1 cellular context compared by ENCODE assay signal in the genomic region with DNA sequence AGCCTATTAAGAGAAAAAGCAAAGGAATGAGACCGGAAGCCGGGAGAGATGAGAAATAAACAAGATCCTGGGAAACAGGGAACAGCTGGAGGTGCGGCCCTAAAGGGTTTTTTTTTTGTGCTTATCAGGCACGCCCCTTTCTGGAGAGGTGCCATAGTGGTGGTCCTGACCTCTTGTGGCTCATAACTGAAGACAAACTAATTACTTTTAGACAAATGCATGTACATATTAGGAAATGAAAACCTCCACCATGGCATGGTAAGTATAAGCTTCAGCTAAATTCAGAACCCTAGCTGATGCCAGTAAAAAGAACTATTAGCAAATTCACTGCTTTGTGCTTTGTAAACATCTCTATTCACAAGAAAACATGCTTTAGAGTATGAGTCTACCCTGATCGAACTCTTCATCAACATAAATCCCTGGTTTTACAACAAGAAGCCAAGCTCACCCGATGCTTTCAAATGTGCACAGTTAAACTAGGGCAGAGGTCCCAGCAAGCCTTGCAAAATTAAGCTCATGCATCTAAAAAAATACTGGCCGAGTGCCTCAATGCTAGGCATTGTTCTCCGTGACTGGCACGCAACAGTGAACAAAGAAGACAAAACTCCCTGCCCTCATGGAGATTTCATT.
TF ChIP-seq lines count a peak whose summit lies in the region.

No MANE protein-coding gene starts in this region.

TF ChIP-seq in GM23338, 12 proteins besides CTCF, POLR2A, EP300 and RAD21:
- TF ChIP-seq, protein P1, sequence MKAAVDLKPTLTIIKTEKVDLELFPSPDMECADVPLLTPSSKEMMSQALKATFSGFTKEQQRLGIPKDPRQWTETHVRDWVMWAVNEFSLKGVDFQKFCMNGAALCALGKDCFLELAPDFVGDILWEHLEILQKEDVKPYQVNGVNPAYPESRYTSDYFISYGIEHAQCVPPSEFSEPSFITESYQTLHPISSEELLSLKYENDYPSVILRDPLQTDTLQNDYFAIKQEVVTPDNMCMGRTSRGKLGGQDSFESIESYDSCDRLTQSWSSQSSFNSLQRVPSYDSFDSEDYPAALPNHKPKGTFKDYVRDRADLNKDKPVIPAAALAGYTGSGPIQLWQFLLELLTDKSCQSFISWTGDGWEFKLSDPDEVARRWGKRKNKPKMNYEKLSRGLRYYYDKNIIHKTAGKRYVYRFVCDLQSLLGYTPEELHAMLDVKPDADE (IDR thresholded peaks at IDR 0.05): no peak
- TF ChIP-seq EZH2 (IDR thresholded peaks at IDR 0.05; ENCODE audit: low read depth, unreplicated experiment) (no peak), JUNB (IDR thresholded peaks at IDR 0.05; ENCODE audit: unreplicated experiment) (no peak), ZNF331 (CRISPR knock-in tag; IDR thresholded peaks at IDR 0.05; ENCODE audit: low read depth) (no peak), POLR2AphosphoS5 (IDR thresholded peaks at IDR 0.05; ENCODE audit: low read depth) (no peak), ZNF114 (CRISPR knock-in tag; IDR thresholded peaks at IDR 0.05) (no peak), CREB1 (CRISPR knock-in tag; IDR thresholded peaks at IDR 0.05; ENCODE audit: low read depth) (no peak), NANOG (IDR thresholded peaks at IDR 0.05; ENCODE audit: borderline replicate concordance) (no peak), EZH2phosphoT487 (IDR thresholded peaks at IDR 0.05; ENCODE audit: unreplicated experiment) (no peak), STAT1 (IDR thresholded peaks at IDR 0.05; ENCODE audit: unreplicated experiment) (no peak)
- TF ChIP-seq, protein P2, sequence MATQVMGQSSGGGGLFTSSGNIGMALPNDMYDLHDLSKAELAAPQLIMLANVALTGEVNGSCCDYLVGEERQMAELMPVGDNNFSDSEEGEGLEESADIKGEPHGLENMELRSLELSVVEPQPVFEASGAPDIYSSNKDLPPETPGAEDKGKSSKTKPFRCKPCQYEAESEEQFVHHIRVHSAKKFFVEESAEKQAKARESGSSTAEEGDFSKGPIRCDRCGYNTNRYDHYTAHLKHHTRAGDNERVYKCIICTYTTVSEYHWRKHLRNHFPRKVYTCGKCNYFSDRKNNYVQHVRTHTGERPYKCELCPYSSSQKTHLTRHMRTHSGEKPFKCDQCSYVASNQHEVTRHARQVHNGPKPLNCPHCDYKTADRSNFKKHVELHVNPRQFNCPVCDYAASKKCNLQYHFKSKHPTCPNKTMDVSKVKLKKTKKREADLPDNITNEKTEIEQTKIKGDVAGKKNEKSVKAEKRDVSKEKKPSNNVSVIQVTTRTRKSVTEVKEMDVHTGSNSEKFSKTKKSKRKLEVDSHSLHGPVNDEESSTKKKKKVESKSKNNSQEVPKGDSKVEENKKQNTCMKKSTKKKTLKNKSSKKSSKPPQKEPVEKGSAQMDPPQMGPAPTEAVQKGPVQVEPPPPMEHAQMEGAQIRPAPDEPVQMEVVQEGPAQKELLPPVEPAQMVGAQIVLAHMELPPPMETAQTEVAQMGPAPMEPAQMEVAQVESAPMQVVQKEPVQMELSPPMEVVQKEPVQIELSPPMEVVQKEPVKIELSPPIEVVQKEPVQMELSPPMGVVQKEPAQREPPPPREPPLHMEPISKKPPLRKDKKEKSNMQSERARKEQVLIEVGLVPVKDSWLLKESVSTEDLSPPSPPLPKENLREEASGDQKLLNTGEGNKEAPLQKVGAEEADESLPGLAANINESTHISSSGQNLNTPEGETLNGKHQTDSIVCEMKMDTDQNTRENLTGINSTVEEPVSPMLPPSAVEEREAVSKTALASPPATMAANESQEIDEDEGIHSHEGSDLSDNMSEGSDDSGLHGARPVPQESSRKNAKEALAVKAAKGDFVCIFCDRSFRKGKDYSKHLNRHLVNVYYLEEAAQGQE (IDR thresholded peaks at IDR 0.05; ENCODE audit: unreplicated experiment): no peak
- TF ChIP-seq, protein P3, sequence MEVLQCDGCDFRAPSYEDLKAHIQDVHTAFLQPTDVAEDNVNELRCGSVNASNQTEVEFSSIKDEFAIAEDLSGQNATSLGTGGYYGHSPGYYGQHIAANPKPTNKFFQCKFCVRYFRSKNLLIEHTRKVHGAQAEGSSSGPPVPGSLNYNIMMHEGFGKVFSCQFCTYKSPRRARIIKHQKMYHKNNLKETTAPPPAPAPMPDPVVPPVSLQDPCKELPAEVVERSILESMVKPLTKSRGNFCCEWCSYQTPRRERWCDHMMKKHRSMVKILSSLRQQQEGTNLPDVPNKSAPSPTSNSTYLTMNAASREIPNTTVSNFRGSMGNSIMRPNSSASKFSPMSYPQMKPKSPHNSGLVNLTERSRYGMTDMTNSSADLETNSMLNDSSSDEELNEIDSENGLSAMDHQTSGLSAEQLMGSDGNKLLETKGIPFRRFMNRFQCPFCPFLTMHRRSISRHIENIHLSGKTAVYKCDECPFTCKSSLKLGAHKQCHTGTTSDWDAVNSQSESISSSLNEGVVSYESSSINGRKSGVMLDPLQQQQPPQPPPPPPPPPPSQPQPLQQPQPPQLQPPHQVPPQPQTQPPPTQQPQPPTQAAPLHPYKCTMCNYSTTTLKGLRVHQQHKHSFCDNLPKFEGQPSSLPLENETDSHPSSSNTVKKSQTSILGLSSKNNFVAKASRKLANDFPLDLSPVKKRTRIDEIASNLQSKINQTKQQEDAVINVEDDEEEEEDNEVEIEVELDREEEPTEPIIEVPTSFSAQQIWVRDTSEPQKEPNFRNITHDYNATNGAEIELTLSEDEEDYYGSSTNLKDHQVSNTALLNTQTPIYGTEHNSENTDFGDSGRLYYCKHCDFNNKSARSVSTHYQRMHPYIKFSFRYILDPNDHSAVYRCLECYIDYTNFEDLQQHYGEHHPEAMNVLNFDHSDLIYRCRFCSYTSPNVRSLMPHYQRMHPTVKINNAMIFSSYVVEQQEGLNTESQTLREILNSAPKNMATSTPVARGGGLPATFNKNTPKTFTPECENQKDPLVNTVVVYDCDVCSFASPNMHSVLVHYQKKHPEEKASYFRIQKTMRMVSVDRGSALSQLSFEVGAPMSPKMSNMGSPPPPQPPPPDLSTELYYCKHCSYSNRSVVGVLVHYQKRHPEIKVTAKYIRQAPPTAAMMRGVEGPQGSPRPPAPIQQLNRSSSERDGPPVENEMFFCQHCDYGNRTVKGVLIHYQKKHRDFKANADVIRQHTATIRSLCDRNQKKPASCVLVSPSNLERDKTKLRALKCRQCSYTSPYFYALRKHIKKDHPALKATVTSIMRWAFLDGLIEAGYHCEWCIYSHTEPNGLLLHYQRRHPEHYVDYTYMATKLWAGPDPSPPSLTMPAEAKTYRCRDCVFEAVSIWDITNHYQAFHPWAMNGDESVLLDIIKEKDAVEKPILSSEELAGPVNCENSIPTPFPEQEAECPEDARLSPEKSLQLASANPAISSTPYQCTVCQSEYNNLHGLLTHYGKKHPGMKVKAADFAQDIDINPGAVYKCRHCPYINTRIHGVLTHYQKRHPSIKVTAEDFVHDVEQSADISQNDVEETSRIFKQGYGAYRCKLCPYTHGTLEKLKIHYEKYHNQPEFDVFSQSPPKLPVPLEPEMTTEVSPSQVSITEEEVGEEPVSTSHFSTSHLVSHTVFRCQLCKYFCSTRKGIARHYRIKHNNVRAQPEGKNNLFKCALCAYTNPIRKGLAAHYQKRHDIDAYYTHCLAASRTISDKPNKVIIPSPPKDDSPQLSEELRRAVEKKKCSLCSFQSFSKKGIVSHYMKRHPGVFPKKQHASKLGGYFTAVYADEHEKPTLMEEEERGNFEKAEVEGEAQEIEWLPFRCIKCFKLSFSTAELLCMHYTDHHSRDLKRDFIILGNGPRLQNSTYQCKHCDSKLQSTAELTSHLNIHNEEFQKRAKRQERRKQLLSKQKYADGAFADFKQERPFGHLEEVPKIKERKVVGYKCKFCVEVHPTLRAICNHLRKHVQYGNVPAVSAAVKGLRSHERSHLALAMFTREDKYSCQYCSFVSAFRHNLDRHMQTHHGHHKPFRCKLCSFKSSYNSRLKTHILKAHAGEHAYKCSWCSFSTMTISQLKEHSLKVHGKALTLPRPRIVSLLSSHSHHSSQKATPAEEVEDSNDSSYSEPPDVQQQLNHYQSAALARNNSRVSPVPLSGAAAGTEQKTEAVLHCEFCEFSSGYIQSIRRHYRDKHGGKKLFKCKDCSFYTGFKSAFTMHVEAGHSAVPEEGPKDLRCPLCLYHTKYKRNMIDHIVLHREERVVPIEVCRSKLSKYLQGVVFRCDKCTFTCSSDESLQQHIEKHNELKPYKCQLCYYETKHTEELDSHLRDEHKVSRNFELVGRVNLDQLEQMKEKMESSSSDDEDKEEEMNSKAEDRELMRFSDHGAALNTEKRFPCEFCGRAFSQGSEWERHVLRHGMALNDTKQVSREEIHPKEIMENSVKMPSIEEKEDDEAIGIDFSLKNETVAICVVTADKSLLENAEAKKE (CRISPR knock-in tag; IDR thresholded peaks at IDR 0.05): no peak
